In genomic region chr21:36260030-36260787, GRCh38 we compare ENCODE assay signal across 8 cellular contexts. TPM values are rescaled to one million over a fixed set of nuclear protein-coding genes. Genes with fewer than 3 reads are reported as not detected.
DNase-seq lines count a peak whose midpoint lies in the region; ATAC-seq, FAIRE-seq and TF ChIP-seq lines count a peak whose summit lies in the region.

No MANE protein-coding gene starts in this region.

- peak overlapping the region; percentile 68 for H3K4me2 ChIP-seq in OCI-LY1 (ENCODE audit: low read length)
- H3K4me2 ChIP-seq in osteoblast (ENCODE audit: insufficient read depth, low read length) = peak overlapping the region; percentile 97

- H3K36me3 Mint-ChIP-seq in activated naive CD4-positive, alpha-beta T cell treated with anti-CD3 and anti-CD28 coated beads, Interleukin-2, amount 10 ng/mL, durations not matched to agents 7 days and 5 days = peaks cover 39% of the 10 kb centered on the region

- H3K27me3 ChIP-seq in HL-60 (ENCODE audit: insufficient read depth, poor library complexity, severe bottlenecking) (no peaks in the 10 kb centered on the region), OCI-LY1 (ENCODE audit: insufficient read depth, low read length) (no peaks in the 10 kb centered on the region), osteoblast (ENCODE audit: insufficient read depth, low read length) (no peaks in the 10 kb centered on the region)

- peaks cover 19% of the 10 kb centered on the region for H3K4me1 Mint-ChIP-seq in activated naive CD4-positive, alpha-beta T cell treated with anti-CD3 and anti-CD28 coated beads, Interleukin-2, amount 10 ng/mL, durations not matched to agents 7 days and 5 days

- FAIRE-seq in frontal cortex (lab: Jason Lieb, UNC) = no peak

- H3K27me3 Mint-ChIP-seq in activated naive CD4-positive, alpha-beta T cell treated with anti-CD3 and anti-CD28 coated beads, Interleukin-2, amount 10 ng/mL, durations not matched to agents 7 days and 5 days = no peaks in the 10 kb centered on the region

- DNase-seq in HL-60 (ENCODE audit: low read depth in 1 of 2, low spot score in 1 of 2) (peak in 1 of 2 experiments; percentile 56), frontal cortex (ENCODE audit: low spot score in 2 of 2) (peak; percentile 43 to 70), osteoblast (ENCODE audit: insufficient read length, low spot score, missing footprints) (peak; percentile 89), GM19240 (ENCODE audit: insufficient read length, low spot score) (no peak)
- peak; percentile 68 for DNase-seq in activated naive CD4-positive, alpha-beta T cell treated with anti-CD3 and anti-CD28 coated beads, Interleukin-2, amount 10 ng/mL, durations not matched to agents 7 days and 5 days

- H3K4me3 Mint-ChIP-seq in activated naive CD4-positive, alpha-beta T cell treated with anti-CD3 and anti-CD28 coated beads, Interleukin-2, amount 10 ng/mL, durations not matched to agents 7 days and 5 days = peak overlapping the region; percentile 71

- H4K20me1 ChIP-seq in OCI-LY1 (ENCODE audit: insufficient read depth, low read length) (no peaks in the 10 kb centered on the region), osteoblast (ENCODE audit: insufficient read depth, low read length) (no peaks in the 10 kb centered on the region)

- ATAC-seq in GM21717 (IDR thresholded peaks at IDR 0.05; ENCODE audit: unreplicated experiment) = no peak

- peak; percentile 72 for TF ChIP-seq CTCF in HL-60 (IDR thresholded peaks at IDR 0.05; ENCODE audit: insufficient read depth, low read length)
- peak; percentile 82 for TF ChIP-seq CTCF in OCI-LY1 (IDR thresholded peaks at IDR 0.05; ENCODE audit: low read length)
- TF ChIP-seq CTCF in osteoblast (IDR thresholded peaks at IDR 0.05; ENCODE audit: extremely low read depth, low read depth, low read length) = peak; percentile 82

- H3K4me1 ChIP-seq in ES-I3 (ENCODE audit: insufficient read depth, low read length) (no peaks in the 10 kb centered on the region), OCI-LY1 (ENCODE audit: insufficient read depth, low read length, severe bottlenecking) (peaks cover 43% of the 10 kb centered on the region), osteoblast (ENCODE audit: insufficient read depth, low read length) (peaks cover 7% of the 10 kb centered on the region)

- peaks cover 5% of the 10 kb centered on the region; the same call in 1 of the 2 replicates for H3F3A ChIP-seq in OCI-LY1 (ENCODE audit: insufficient read depth, low read length)

- H2AFZ ChIP-seq in OCI-LY1 (ENCODE audit: low read length) (0 out of 2 replicates have a peak overlapping the region, but pooled peaks have one; percentile 10), osteoblast (ENCODE audit: low read length) (peak overlapping the region; percentile 96)

- CTCF ChIA-PET in activated naive CD4-positive, alpha-beta T cell treated with anti-CD3 and anti-CD28 coated beads, Interleukin-2, amount 10 ng/mL, durations not matched to agents 7 days and 5 days (lab: Charles Lee) = interaction anchor here (0.6 to 2.4 kb wide), 7 partner anchors 10 to 99 kb away, joined by 3 to 9 read pairs (median 5); partner anchors contain the start of gene MORC3

- H3K27ac Mint-ChIP-seq in activated naive CD4-positive, alpha-beta T cell treated with anti-CD3 and anti-CD28 coated beads, Interleukin-2, amount 10 ng/mL, durations not matched to agents 7 days and 5 days = peak overlapping the region; percentile 91

- H3K36me3 ChIP-seq in ES-I3 (ENCODE audit: insufficient read depth, low read length) (no peaks in the 10 kb centered on the region; the same call in 1 of the 2 replicates), OCI-LY1 (ENCODE audit: insufficient read depth, low read length) (no peaks in the 10 kb centered on the region), osteoblast (ENCODE audit: insufficient read depth, low read length) (peaks cover 22% of the 10 kb centered on the region)

- H3K9me2 ChIP-seq in OCI-LY1 (ENCODE audit: low read depth, low read length) = no peaks in the 10 kb centered on the region

- no peaks in the 10 kb centered on the region for H3K9me3 Mint-ChIP-seq in activated naive CD4-positive, alpha-beta T cell treated with anti-CD3 and anti-CD28 coated beads, Interleukin-2, amount 10 ng/mL, durations not matched to agents 7 days and 5 days

- peak overlapping the region; percentile 12; the same call in 1 of the 2 replicates for H3K4me3 ChIP-seq in HL-60 (replicated peaks; ENCODE audit: insufficient read depth, low read length)
- H3K4me3 ChIP-seq in OCI-LY1 (ENCODE audit: low read depth, low read length, poor library complexity, severe bottlenecking) = peak overlapping the region; percentile 46
- peak overlapping the region; percentile 79 for H3K4me3 ChIP-seq in osteoblast (ENCODE audit: insufficient read depth, low read length)

- no peaks in the 10 kb centered on the region for H3K9me3 ChIP-seq in ES-I3 (ENCODE audit: control insufficient read depth, insufficient read depth, low read length)
- no peaks in the 10 kb centered on the region for H3K9me3 ChIP-seq in OCI-LY1 (ENCODE audit: low read length)
- no peaks in the 10 kb centered on the region for H3K9me3 ChIP-seq in osteoblast (ENCODE audit: low read depth, low read length)

- H3K79me2 ChIP-seq in OCI-LY1 (ENCODE audit: insufficient read depth, low read length) (no peaks in the 10 kb centered on the region), osteoblast (ENCODE audit: insufficient read depth, low read length) (no peaks in the 10 kb centered on the region)

- H3K9ac ChIP-seq in ES-I3 (ENCODE audit: low read depth, low read length) (peak overlapping the region; percentile 17; the same call in 1 of the 2 replicates), OCI-LY1 (ENCODE audit: low read length) (peak overlapping the region; percentile 50)

- H3K27ac ChIP-seq in HL-60 (replicated peaks) = peak overlapping the region; percentile 43; the same call in 1 of the 2 replicates
- H3K27ac ChIP-seq in OCI-LY1 (ENCODE audit: low read depth, low read length, poor library complexity, severe bottlenecking) = peak overlapping the region; percentile 70
- peak overlapping the region; percentile 84 for H3K27ac ChIP-seq in osteoblast (ENCODE audit: low read depth, low read length)

RNA-seq across cellular contexts. Expression of gene MORC3, which starts 59.8 kb away (rescaled TPM):
- total RNA-seq in frontal cortex = 135 TPM
- 37.4 and 40.2 TPM in 2 replicates for total RNA-seq in osteoblast

Comparison
In these comparisons a context has a peak if more than half of its experiments do, and no peak if none do; other contexts are left out.
1. H3K4me3 ChIP-seq: peak in every context shown above with its lines; median percentile 79 in osteoblast; 46 in OCI-LY1; 12 in HL-60.